Comparison of ENCODE assay signal across 18 cellular contexts in genomic region chrX:39809326-39809725, GRCh38.
DNase-seq lines count a peak whose midpoint lies in the region; TF ChIP-seq lines count a peak whose summit lies in the region.
"Had no signal": no experiment of that assay in that cellular context is flagged by ENCODE, and none has a peak within 500 bp of the region (broad histone marks: within the 10 kb centered on the region; RNA-seq: fewer than 3 reads in every experiment).

No MANE protein-coding gene starts in this region.

- peaks cover 11% of the 10 kb centered on the region for H3K9me3 Mint-ChIP-seq in nephron

- no peaks in the 10 kb centered on the region for H3K36me3 Mint-ChIP-seq in nephron (ENCODE audit: low read depth)
- H3K36me3 Mint-ChIP-seq: activated naive CD8-positive, alpha-beta T cell had no signal

- no peaks in the 10 kb centered on the region for H3K27me3 ChIP-seq in thyroid gland
- H3K27me3 ChIP-seq: uterus had no signal

- peaks cover 28% of the 10 kb centered on the region for H3K4me1 Mint-ChIP-seq in nephron

- no peak overlapping the region for H3K4me3 Mint-ChIP-seq in nephron
- H3K4me3 Mint-ChIP-seq: activated naive CD8-positive, alpha-beta T cell had no signal

- H3K27ac ChIP-seq in thyroid gland: peak overlapping the region in 1 of 3 donors; percentile 15
- H3K27ac ChIP-seq: lower lobe of right lung, uterus had no signal

- H3K4me1 ChIP-seq in thyroid gland: peaks cover 7 to 16% of the 10 kb centered on the region in 2 donors
- H3K4me1 ChIP-seq: uterus had no signal

- no peak for TF ChIP-seq CTCF in nephron (IDR thresholded peaks at IDR 0.05; ENCODE audit: unreplicated experiment in 3 of 3)
- TF ChIP-seq CTCF in thyroid gland (IDR thresholded peaks at IDR 0.05): no peak

- DNase-seq in AG20443 (ENCODE audit: low spot score) (peak; percentile 27), RKO (ENCODE audit: low spot score) (peak; percentile 81), dermis blood vessel endothelial cell (peak; percentile 56), OCI-M2 (lab: John Stamatoyannopoulos, UW; ENCODE audit: unreplicated experiment) (no peak), thyroid gland (no peak), NCI-H69 (lab: John Stamatoyannopoulos, UW) (no peak), SIG-M5 treated with dmso at 0.1 percent for 504 hours (lab: John Stamatoyannopoulos, UW; ENCODE audit: unreplicated experiment) (no peak)
- DNase-seq: DND-41; dorsolateral prefrontal cortex; hippocampal formation; lower lobe of right lung; NCI-H1417 treated with DMSO at 0.1 percent for 48 hours; NCI-H526 treated with DMSO at 0.1 percent for 48 hours; SHP77; stimulated activated CD8-positive, alpha-beta memory T cell treated with anti-CD3 and anti-CD28 coated beads, Interleukin-4, amount 100 ng/mL, for 48 hours; uterus had no signal

- H3K27ac Mint-ChIP-seq in nephron: peak overlapping the region; percentile 78 to 96 (median 96)
- H3K27ac Mint-ChIP-seq: activated naive CD8-positive, alpha-beta T cell had no signal

- no peaks in the 10 kb centered on the region for H3K9me3 ChIP-seq in thyroid gland
- H3K9me3 ChIP-seq: lower lobe of right lung, uterus had no signal

- H3K27me3 Mint-ChIP-seq in nephron (ENCODE audit: low read depth): peaks cover 13% of the 10 kb centered on the region
- H3K27me3 Mint-ChIP-seq: activated naive CD8-positive, alpha-beta T cell had no signal

- H3K4me3 ChIP-seq in thyroid gland (replicated peaks in 1 of 3): no peak overlapping the region
- H3K4me3 ChIP-seq: dorsolateral prefrontal cortex, lower lobe of right lung, uterus had no signal

- TF ChIP-seq POLR2A in thyroid gland (IDR thresholded peaks at IDR 0.05): no peak

- no peaks in the 10 kb centered on the region for H3K36me3 ChIP-seq in thyroid gland
- H3K36me3 ChIP-seq: lower lobe of right lung, uterus had no signal

- WGBS in thyroid gland, 2 donors: 85 to 88% methylated on average over 4 of the region's 4 CpGs

- intact Hi-C loops in thyroid gland (cut with DNase I): no loop called here

Comparison
In these comparisons a context has a peak if more than half of its experiments do, and no peak if none do; other contexts are left out.
1. DNase-seq: peak in AG20443 (single experiment), RKO (single experiment) and dermis blood vessel endothelial cell (single experiment); none in OCI-M2 (single experiment), thyroid gland (0 of 2), NCI-H69 (single experiment) and SIG-M5 treated with dmso at 0.1 percent for 504 hours (single experiment).